ENCODE assay signal across 23 cellular contexts in genomic region chr5:207599-207998, GRCh38. TPM values are rescaled to one million over a fixed set of nuclear protein-coding genes. Genes with fewer than 3 reads are reported as not detected.
A peak's percentile ranks its signal among the peaks of the same experiment; 100 is the strongest.
DNase-seq lines count a peak whose midpoint lies in the region; ATAC-seq and TF ChIP-seq lines count a peak whose summit lies in the region.
"Had no signal": no experiment of that assay in that cellular context is flagged by ENCODE, and none has a peak within 500 bp of the region (broad histone marks: within the 10 kb centered on the region; RNA-seq: fewer than 3 reads in every experiment).

No MANE protein-coding gene starts in this region.

- H3K9me3 Mint-ChIP-seq in CD4-positive, CD25-positive, alpha-beta regulatory T cell = no peaks in the 10 kb centered on the region
- H3K9me3 Mint-ChIP-seq in glutamatergic neuron (ENCODE audit: unreplicated experiment) = peaks cover 4% of the 10 kb centered on the region
- H3K9me3 Mint-ChIP-seq in activated naive CD4-positive, alpha-beta T cell treated with anti-CD3 and anti-CD28 coated beads, Interleukin-2, amount 10 ng/mL, durations not matched to agents 7 days and 5 days = no peaks in the 10 kb centered on the region
- H3K9me3 Mint-ChIP-seq: activated T-helper 1 cell treated with anti-CD3 and anti-CD28 coated beads, Interleukin-12 subunit alpha, Interleukin-12 subunit beta, Interleukin-2, Interleukin-4 antibody, amounts not matched to agents 30 ng/mL and 10 ng/mL and 1 ng/mL, durations not matched to agents 14 hours and 24 hours and 36 hours; stimulated activated memory B cell treated with anti-CD40 and anti-IgM and Interleukin-4, amounts not matched to agents 10 μg/mL and 1 μg/mL and 100 μg/mL, for 72 hours had no signal

- DNase-seq in CD4-positive, CD25-positive, alpha-beta regulatory T cell = no peak
- DNase-seq in glutamatergic neuron (no peak), mesenteric fat pad (ENCODE audit: low spot score) (peak; percentile 53), SIG-M5 treated with dmso at 0.1 percent for 504 hours (lab: John Stamatoyannopoulos, UW; ENCODE audit: unreplicated experiment) (no peak), hepatocyte (ENCODE audit: low spot score) (no peak)
- no peak for DNase-seq in activated naive CD4-positive, alpha-beta T cell treated with anti-CD3 and anti-CD28 coated beads, Interleukin-2, amount 10 ng/mL, durations not matched to agents 7 days and 5 days
- DNase-seq: DMS153; effector CD8-positive, alpha-beta T cell; mucosa of descending colon; NCI-H187; stimulated activated CD4-positive, alpha-beta T cell treated with anti-CD3 and anti-CD28 coated beads, Interleukin-2, amount 100 ng/mL, for 24 hours; T1000 had no signal

- peaks cover 37% of the 10 kb centered on the region for H3K36me3 Mint-ChIP-seq in CD4-positive, CD25-positive, alpha-beta regulatory T cell
- no peaks in the 10 kb centered on the region for H3K36me3 Mint-ChIP-seq in glutamatergic neuron (ENCODE audit: unreplicated experiment)
- H3K36me3 Mint-ChIP-seq in activated naive CD4-positive, alpha-beta T cell treated with anti-CD3 and anti-CD28 coated beads, Interleukin-2, amount 10 ng/mL, durations not matched to agents 7 days and 5 days = peaks cover 23% of the 10 kb centered on the region

- H3K27me3 ChIP-seq in CD4-positive, CD25-positive, alpha-beta regulatory T cell (ENCODE audit: control insufficient read depth, insufficient read depth, low read length) = no peaks in the 10 kb centered on the region
- H3K27me3 ChIP-seq in hepatocyte = no peaks in the 10 kb centered on the region
- H3K27me3 ChIP-seq: gastroesophageal sphincter had no signal

- H2AFZ ChIP-seq in hepatocyte = no peak overlapping the region

- H3K9me2 ChIP-seq in hepatocyte (replicated peaks; ENCODE audit: insufficient read depth) = no peaks in the 10 kb centered on the region

- peak overlapping the region in 2 of 3 donors; percentile 32 to 38 for H3K27ac Mint-ChIP-seq in CD4-positive, CD25-positive, alpha-beta regulatory T cell
- H3K27ac Mint-ChIP-seq in glutamatergic neuron (ENCODE audit: unreplicated experiment) = no peak overlapping the region
- H3K27ac Mint-ChIP-seq in activated naive CD4-positive, alpha-beta T cell treated with anti-CD3 and anti-CD28 coated beads, Interleukin-2, amount 10 ng/mL, durations not matched to agents 7 days and 5 days = no peak overlapping the region
- H3K27ac Mint-ChIP-seq: stimulated activated memory B cell treated with anti-CD40 and anti-IgM and Interleukin-4, amounts not matched to agents 10 μg/mL and 1 μg/mL and 100 μg/mL, for 72 hours had no signal

- peak overlapping the region in 1 of 4 donors; percentile 32 for H3K4me3 Mint-ChIP-seq in CD4-positive, CD25-positive, alpha-beta regulatory T cell
- H3K4me3 Mint-ChIP-seq in glutamatergic neuron (ENCODE audit: unreplicated experiment) = peak overlapping the region; percentile 67
- H3K4me3 Mint-ChIP-seq in activated naive CD4-positive, alpha-beta T cell treated with anti-CD3 and anti-CD28 coated beads, Interleukin-2, amount 10 ng/mL, durations not matched to agents 7 days and 5 days = no peak overlapping the region
- H3K4me3 Mint-ChIP-seq: activated T-helper 1 cell treated with anti-CD3 and anti-CD28 coated beads, Interleukin-12 subunit alpha, Interleukin-12 subunit beta, Interleukin-2, Interleukin-4 antibody, amounts not matched to agents 30 ng/mL and 10 ng/mL and 1 ng/mL, durations not matched to agents 14 hours and 24 hours and 36 hours; stimulated activated memory B cell treated with anti-CD40 and anti-IgM and Interleukin-4, amounts not matched to agents 10 μg/mL and 1 μg/mL and 100 μg/mL, for 72 hours had no signal

- POLR2A ChIA-PET in HEK293 (lab: Yijun Ruan, JAX) = interaction anchor here (1.5 kb wide), 1 partner anchor 10 kb away, joined by 3 read pairs; the partner anchor contains the start of genes CCDC127 and SDHA

- H3K27me3 Mint-ChIP-seq in CD4-positive, CD25-positive, alpha-beta regulatory T cell = no peaks in the 10 kb centered on the region
- peaks cover 3% of the 10 kb centered on the region for H3K27me3 Mint-ChIP-seq in glutamatergic neuron (ENCODE audit: unreplicated experiment)
- no peaks in the 10 kb centered on the region for H3K27me3 Mint-ChIP-seq in activated naive CD4-positive, alpha-beta T cell treated with anti-CD3 and anti-CD28 coated beads, Interleukin-2, amount 10 ng/mL, durations not matched to agents 7 days and 5 days
- H3K27me3 Mint-ChIP-seq: stimulated activated memory B cell treated with anti-CD40 and anti-IgM and Interleukin-4, amounts not matched to agents 10 μg/mL and 1 μg/mL and 100 μg/mL, for 72 hours had no signal

- H3K9me3 ChIP-seq in CD4-positive, CD25-positive, alpha-beta regulatory T cell (ENCODE audit: control insufficient read depth in 2 of 2, low read length in 2 of 2) = no peaks in the 10 kb centered on the region
- H3K9me3 ChIP-seq in HEK293 (ENCODE audit: control insufficient read depth, insufficient read depth, low read depth, low read length) = no peaks in the 10 kb centered on the region
- H3K9me3 ChIP-seq in hepatocyte (ENCODE audit: low read depth) = no peaks in the 10 kb centered on the region
- H3K9me3 ChIP-seq: gastroesophageal sphincter, mucosa of descending colon had no signal

- H3K4me1 ChIP-seq in CD4-positive, CD25-positive, alpha-beta regulatory T cell (ENCODE audit: control insufficient read depth, insufficient read depth, low read length, poor library complexity, severe bottlenecking) = no peaks in the 10 kb centered on the region
- peaks cover 5% of the 10 kb centered on the region; the same call in 1 of the 2 replicates for H3K4me1 ChIP-seq in HEK293 (ENCODE audit: control insufficient read depth, insufficient read depth, low read length)
- no peaks in the 10 kb centered on the region for H3K4me1 ChIP-seq in hepatocyte (ENCODE audit: insufficient read depth)

- H3K36me3 ChIP-seq in CD4-positive, CD25-positive, alpha-beta regulatory T cell (ENCODE audit: control insufficient read depth, insufficient read depth, low read length) = peaks cover 44% of the 10 kb centered on the region
- H3K36me3 ChIP-seq in HEK293 (ENCODE audit: control insufficient read depth in 2 of 2, insufficient read depth in 1 of 2, low read length in 2 of 2) (peaks cover 12 to 36% of the 10 kb centered on the region in 2 experiments), hepatocyte (replicated peaks; ENCODE audit: insufficient read depth, low read depth) (no peaks in the 10 kb centered on the region)

- no peak overlapping the region for H3K27ac ChIP-seq in CD4-positive, CD25-positive, alpha-beta regulatory T cell (ENCODE audit: insufficient read depth, low read length, poor library complexity, severe bottlenecking)
- H3K27ac ChIP-seq in HEK293 (ENCODE audit: extremely low read depth, low read depth, low read length) = no peak overlapping the region
- no peak overlapping the region for H3K27ac ChIP-seq in hepatocyte
- H3K27ac ChIP-seq: gastroesophageal sphincter had no signal

- H3K4me1 Mint-ChIP-seq in CD4-positive, CD25-positive, alpha-beta regulatory T cell = peaks cover 9 to 23% (median 12%) of the 10 kb centered on the region in 4 donors
- peaks cover 21% of the 10 kb centered on the region for H3K4me1 Mint-ChIP-seq in glutamatergic neuron (ENCODE audit: low read depth, unreplicated experiment)
- peaks cover 10% of the 10 kb centered on the region for H3K4me1 Mint-ChIP-seq in activated naive CD4-positive, alpha-beta T cell treated with anti-CD3 and anti-CD28 coated beads, Interleukin-2, amount 10 ng/mL, durations not matched to agents 7 days and 5 days

- H3K4me2 ChIP-seq in hepatocyte = no peak overlapping the region

- WGBS in hepatocyte (ENCODE audit: low lambda C conversion rate, missing lambda C conversion rate) = 88% methylated on average over 14 of the region's 14 CpGs

- H3K79me2 ChIP-seq in hepatocyte = peaks cover 45% of the 10 kb centered on the region

- peaks cover 32% of the 10 kb centered on the region for H4K20me1 ChIP-seq in hepatocyte (ENCODE audit: insufficient read depth, poor library complexity, severe bottlenecking)

- no peak overlapping the region for H3K4me3 ChIP-seq in CD4-positive, CD25-positive, alpha-beta regulatory T cell (ENCODE audit: low read depth, low read length)
- H3K4me3 ChIP-seq in HEK293 (ENCODE audit: low read depth, low read length) (no peak overlapping the region), hepatocyte (no peak overlapping the region)
- H3K4me3 ChIP-seq: gastroesophageal sphincter, mucosa of descending colon had no signal

- ATAC-seq in CD4-positive, CD25-positive, alpha-beta regulatory T cell (ENCODE audit: low read depth in 2 of 2) = no peak
- no peak for ATAC-seq in GM18873 (IDR thresholded peaks at IDR 0.05; ENCODE audit: low FRiP score, unreplicated experiment)
- ATAC-seq: gastroesophageal sphincter; mucosa of descending colon; stimulated activated memory B cell treated with anti-CD40 and anti-IgM and Interleukin-4, amounts not matched to agents 10 μg/mL and 1 μg/mL and 100 μg/mL, for 72 hours had no signal

- CTCF ChIA-PET in HEK293 (lab: Yijun Ruan, JAX) = no interaction called here
- CTCF ChIA-PET in activated naive CD4-positive, alpha-beta T cell treated with anti-CD3 and anti-CD28 coated beads, Interleukin-2, amount 10 ng/mL, durations not matched to agents 7 days and 5 days (lab: Charles Lee) = no interaction called here

- no peak for TF ChIP-seq CTCF in HEK293 (tag by site-specific recombination; IDR thresholded peaks at IDR 0.05)
- TF ChIP-seq CTCF in glutamatergic neuron (IDR thresholded peaks at IDR 0.05; ENCODE audit: partially characterized antibody, unreplicated experiment) = no peak
- TF ChIP-seq CTCF in hepatocyte (IDR thresholded peaks at IDR 0.05; ENCODE audit: poor library complexity) = no peak

TF ChIP-seq in HEK293, 187 proteins besides CTCF, POLR2A, EP300 and RAD21 (continues in another document):
- 0 out of 2 replicates have a peak, but pooled peaks have one; percentile 10 for TF ChIP-seq ZNF600 (tag by site-specific recombination; IDR thresholded peaks at IDR 0.05)
- no peak for TF ChIP-seq ZNF37A (tag by site-specific recombination; IDR thresholded peaks at IDR 0.05)
- TF ChIP-seq ZNF561 (tag by site-specific recombination; IDR thresholded peaks at IDR 0.05; ENCODE audit: borderline replicate concordance) = no peak

RNA-seq across cellular contexts. Expression of gene CCDC127, which starts 10.4 kb away (rescaled TPM):
- 4.0 TPM for total RNA-seq in CD4-positive, CD25-positive, alpha-beta regulatory T cell
- polyA plus RNA-seq in CD4-positive, CD25-positive, alpha-beta regulatory T cell = 1 to 10 TPM; 3.2 to 5.7 (median 4.4) TPM
- total RNA-seq in glutamatergic neuron (ENCODE audit: unreplicated experiment) (11.9 TPM), mesenteric fat pad (6.5 TPM), hepatocyte (4.6 and 4.8 TPM in 2 replicates)
- 11.4 and 13.7 TPM in 2 replicates for polyA plus RNA-seq in hepatocyte

RNA-seq across cellular contexts. Expression of gene SDHA, which starts 10.5 kb away (rescaled TPM):
- total RNA-seq in CD4-positive, CD25-positive, alpha-beta regulatory T cell = 246 TPM
- 100 to 1,000 TPM; 211 to 290 (median 229) TPM for polyA plus RNA-seq in CD4-positive, CD25-positive, alpha-beta regulatory T cell
- 81.3 TPM for total RNA-seq in glutamatergic neuron (ENCODE audit: unreplicated experiment)
- 112 TPM for total RNA-seq in mesenteric fat pad
- 91.2 and 102 TPM in 2 replicates for total RNA-seq in hepatocyte
- polyA plus RNA-seq in hepatocyte = 140 and 159 TPM in 2 replicates

RNA-seq across cellular contexts. Expression of gene LRRC14B, which starts 16.3 kb away (rescaled TPM):
- total RNA-seq in CD4-positive, CD25-positive, alpha-beta regulatory T cell = not detected
- polyA plus RNA-seq in CD4-positive, CD25-positive, alpha-beta regulatory T cell = not detected
- total RNA-seq in glutamatergic neuron (ENCODE audit: unreplicated experiment) = not detected
- not detected for total RNA-seq in mesenteric fat pad
- not detected in 2 replicates for total RNA-seq in hepatocyte
- 0.18 TPM in 1 of 2 replicates, not detected in the other for polyA plus RNA-seq in hepatocyte
- total RNA-seq: activated T-helper 1 cell treated with anti-CD3 and anti-CD28 coated beads, Interleukin-12 subunit alpha, Interleukin-12 subunit beta, Interleukin-2, Interleukin-4 antibody, amounts not matched to agents 30 ng/mL and 10 ng/mL and 1 ng/mL, durations not matched to agents 14 hours and 24 hours and 36 hours; chondrocyte; gastroesophageal sphincter; HT-29; mucosa of descending colon; posterior vena cava had no signal
- polyA plus RNA-seq: AG04450, liver, neural cell had no signal

Comparison
In these comparisons a context has a peak if more than half of its experiments do, and no peak if none do; other contexts are left out.
1. H3K27ac Mint-ChIP-seq: peak in CD4-positive, CD25-positive, alpha-beta regulatory T cell (2 of 3); none in glutamatergic neuron (single experiment) and activated naive CD4-positive, alpha-beta T cell treated with anti-CD3 and anti-CD28 coated beads, Interleukin-2, amount 10 ng/mL, durations not matched to agents 7 days and 5 days (single experiment).